Comparison of ENCODE assay signal across 15 cellular contexts in the genomic region with DNA sequence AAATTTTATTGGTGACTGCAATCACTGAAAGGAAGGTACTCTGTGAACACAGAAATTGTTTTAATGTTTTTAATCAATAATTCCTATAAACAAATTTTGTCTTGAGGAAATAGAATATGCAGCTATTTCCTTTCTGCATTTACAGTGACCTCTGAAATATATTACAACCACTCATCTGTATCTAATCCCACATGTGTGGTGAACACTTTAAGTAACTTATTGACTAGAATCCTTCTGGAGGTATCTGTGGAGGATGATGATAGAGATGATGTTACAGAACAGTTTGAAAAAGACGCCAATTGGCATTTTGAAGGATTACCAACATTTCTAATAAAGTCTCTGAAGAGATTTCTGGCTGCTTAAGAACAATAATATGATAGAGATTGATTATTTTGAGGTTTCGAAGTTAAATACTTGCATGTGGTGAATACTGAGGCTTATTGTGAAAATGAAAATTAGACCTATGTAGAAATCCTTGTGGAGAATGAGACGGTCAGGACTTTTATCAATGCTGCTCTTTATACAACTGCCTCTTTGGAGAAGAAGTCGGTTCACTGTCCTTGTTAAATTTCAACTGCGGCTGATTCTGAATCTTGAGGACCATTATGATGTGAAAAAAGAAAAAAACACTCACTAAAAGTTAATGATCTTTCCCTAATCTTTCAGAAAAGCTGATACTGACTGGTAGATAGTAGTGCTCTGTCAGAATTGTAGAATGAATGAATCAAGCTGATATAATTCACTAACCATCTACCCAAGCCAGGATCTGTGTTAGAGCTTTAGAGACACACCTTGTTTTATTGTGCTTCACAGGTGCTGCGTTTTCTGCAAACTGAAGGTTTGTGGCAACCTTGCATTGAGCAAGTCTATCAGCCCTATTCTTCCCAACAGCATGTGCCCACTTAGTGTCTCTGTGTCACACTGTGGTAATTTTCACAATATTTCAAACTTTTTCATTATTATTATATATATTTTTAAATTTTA.
DNase-seq lines count a peak whose midpoint lies in the region; ATAC-seq, FAIRE-seq and TF ChIP-seq lines count a peak whose summit lies in the region.
"Had no signal": no experiment of that assay in that cellular context is flagged by ENCODE, and none has a peak within 500 bp of the region (broad histone marks: within the 10 kb centered on the region; RNA-seq: fewer than 3 reads in every experiment).

No MANE protein-coding gene starts in this region.

- TF ChIP-seq EP300 in HepG2 (IDR thresholded peaks at IDR 0.05; ENCODE audit: low read depth in 2 of 2, low read length in 2 of 2) (no peak), HepG2 (CRISPR knock-in tag; IDR thresholded peaks at IDR 0.05; ENCODE audit: borderline replicate concordance) (no peak)

- POLR2A ChIA-PET in HepG2 (lab: Yijun Ruan, JAX) = interaction anchor here (1.3 kb wide), 1 partner anchor 96 kb away, joined by 6 read pairs; no protein-coding TSS in a partner anchor

- no TSS peak for BruUV-seq in HepG2 (replicated peaks; lab: Mats Ljungman, UMichigan)

- H3K27me3 ChIP-seq in HepG2 (ENCODE audit: control insufficient read depth in 1 of 2, insufficient read depth in 2 of 2, low read length in 2 of 2) (no peaks in the 10 kb centered on the region), right lobe of liver (no peaks in the 10 kb centered on the region), astrocyte (ENCODE audit: insufficient read depth, low read length) (no peaks in the 10 kb centered on the region)
- H3K27me3 ChIP-seq: body of pancreas, gastrocnemius medialis had no signal

- H3K9me3 ChIP-seq in HepG2 (ENCODE audit: low read length) (no peaks in the 10 kb centered on the region), right lobe of liver (no peaks in the 10 kb centered on the region), astrocyte (ENCODE audit: insufficient read depth, low read depth, low read length) (no peaks in the 10 kb centered on the region)
- H3K9me3 ChIP-seq: body of pancreas, gastrocnemius medialis had no signal

- H3K4me2 ChIP-seq in HepG2 (ENCODE audit: low read depth, low read length) = no peak overlapping the region
- H3K4me2 ChIP-seq in astrocyte (ENCODE audit: low read length) = no peak overlapping the region

- intact Hi-C loops in HepG2 (cut with micrococcal nuclease; ENCODE audit: unreplicated experiment) (loop anchor here (1.0 to 2.0 kb wide), 4 partner anchors 13 to 202 kb away; no protein-coding TSS in a partner anchor), right lobe of liver (cut with DNase I) (no loop called here)

- ATAC-seq in HepG2 (no peak), right lobe of liver (no peak), naive B cell (ENCODE audit: low read depth in 2 of 2) (no peak), GM18873 (IDR thresholded peaks at IDR 0.05; ENCODE audit: low FRiP score, unreplicated experiment) (no peak)
- ATAC-seq: body of pancreas, gastrocnemius medialis had no signal

- CTCF ChIA-PET in HepG2 (lab: Yijun Ruan, JAX; ENCODE audit: low intra/inter-chr PET ratio, low total read pairs) = interaction anchor here (1.6 kb wide), 1 partner anchor 37 kb away, joined by 4 read pairs; no protein-coding TSS in a partner anchor

- WGBS in HepG2 (ENCODE audit: low lambda C conversion rate) = 80% methylated on average over 6 of the region's 6 CpGs
- WGBS in right lobe of liver (ENCODE audit: insufficient coverage, low coverage, low lambda C conversion rate, missing lambda C conversion rate) = 80% methylated on average over 4 of the region's 6 CpGs

- H3K27me3 Mint-ChIP-seq in astrocyte (ENCODE audit: low read depth, unreplicated experiment) = no peaks in the 10 kb centered on the region
- H3K27me3 Mint-ChIP-seq in naive B cell = no peaks in the 10 kb centered on the region

- TF ChIP-seq POLR2A in HepG2 (IDR thresholded peaks at IDR 0.05; ENCODE audit: insufficient read depth in 1 of 2, low read depth in 2 of 2, low read length in 2 of 2) = no peak
- TF ChIP-seq POLR2A in right lobe of liver (IDR thresholded peaks at IDR 0.05) = no peak

- DNase-seq in HepG2 (ENCODE audit: low spot score) (no peak), right lobe of liver (no peak), astrocyte (ENCODE audit: low read depth) (no peak), naive B cell (no peak), GOT3 (lab: John Stamatoyannopoulos, UW) (no peak)
- DNase-seq in stimulated activated CD4-positive, alpha-beta T cell treated with anti-CD3 and anti-CD28 coated beads, Interleukin-4, amount 100 ng/mL, for 1 hour = no peak
- DNase-seq in stimulated activated CD4-positive, alpha-beta T cell treated with anti-CD3 and anti-CD28 coated beads, Interleukin-4, amount 100 ng/mL, for 24 hours = no peak
- DNase-seq: activated CD4-positive, alpha-beta T cell treated with anti-CD3 and anti-CD28 coated beads for 48 hours; activated effector memory CD4-positive, alpha-beta T cell treated with Interleukin-2 at 50 U/mL for 16 hours; body of pancreas; effector CD8-positive, alpha-beta T cell; gastrocnemius medialis; MV-4-11 had no signal

- in situ Hi-C loops in HepG2 (cut with HindIII; ENCODE audit: extremely low pct_ligation_motif_present, low pct_unique_long_range_greater_than_20kb) = no loop called here

- H3K9ac ChIP-seq in HepG2 (ENCODE audit: insufficient read depth, low read depth, low read length) (no peak overlapping the region), astrocyte (ENCODE audit: low read length) (no peak overlapping the region)

- no peak overlapping the region for H3K27ac ChIP-seq in HepG2 (ENCODE audit: extremely low read length, insufficient read depth, low read length)
- no peak overlapping the region for H3K27ac ChIP-seq in right lobe of liver
- no peak overlapping the region for H3K27ac ChIP-seq in astrocyte (ENCODE audit: low read depth, low read length)

- no peak overlapping the region for H2AFZ ChIP-seq in HepG2 (ENCODE audit: low read length)
- H2AFZ ChIP-seq in astrocyte (ENCODE audit: low read depth, low read length) = no peak overlapping the region

- H3K9me3 Mint-ChIP-seq in astrocyte (ENCODE audit: unreplicated experiment) (peaks cover 2% of the 10 kb centered on the region), naive B cell (peaks cover 0 to 4% (median 0%) of the 10 kb centered on the region in 7 donors)

- TF ChIP-seq CTCF in HepG2 (CRISPR knock-in tag; IDR thresholded peaks at IDR 0.05) = no peak
- TF ChIP-seq CTCF in right lobe of liver (IDR thresholded peaks at IDR 0.05) = no peak
- TF ChIP-seq CTCF in astrocyte (IDR thresholded peaks at IDR 0.05; ENCODE audit: insufficient read depth, low read depth, low read length) = no peak

- FAIRE-seq in HepG2 (lab: Jason Lieb, UNC) (peak; percentile 56), astrocyte (lab: Jason Lieb, UNC) (peak; percentile 23)
- FAIRE-seq: GM12891 had no signal

- peaks cover 23% of the 10 kb centered on the region for H3K4me1 Mint-ChIP-seq in astrocyte (ENCODE audit: low read depth, unreplicated experiment)
- peaks cover 22 to 29% (median 27%) of the 10 kb centered on the region in 3 donors for H3K4me1 Mint-ChIP-seq in naive B cell

- H3K4me3 Mint-ChIP-seq in astrocyte (ENCODE audit: unreplicated experiment) (no peak overlapping the region), naive B cell (peak overlapping the region in 4 of 8 donors; percentile 16 to 64 (median 46))

- H3K4me3 ChIP-seq in HepG2 (replicated peaks in 1 of 3; ENCODE audit: insufficient read depth in 1 of 3, low read depth in 2 of 3, low read length in 3 of 3) = no peak overlapping the region
- H3K4me3 ChIP-seq in right lobe of liver = no peak overlapping the region
- H3K4me3 ChIP-seq in astrocyte (ENCODE audit: insufficient read depth, low read depth, low read length) = no peak overlapping the region
- H3K4me3 ChIP-seq: body of pancreas, gastrocnemius medialis had no signal

- H3K36me3 Mint-ChIP-seq in astrocyte (ENCODE audit: low read depth, unreplicated experiment) = no peaks in the 10 kb centered on the region
- no peaks in the 10 kb centered on the region for H3K36me3 Mint-ChIP-seq in naive B cell

- no peaks in the 10 kb centered on the region for H4K20me1 ChIP-seq in HepG2 (ENCODE audit: insufficient read depth, low read length)
- H4K20me1 ChIP-seq in astrocyte (ENCODE audit: insufficient read depth, low read length) = no peaks in the 10 kb centered on the region

- H3K4me1 ChIP-seq in HepG2 (ENCODE audit: insufficient read depth, low read length) (peaks cover 42% of the 10 kb centered on the region), right lobe of liver (peaks cover 0 to 24% (median 10%) of the 10 kb centered on the region in 4 donors), astrocyte (ENCODE audit: insufficient read depth, low read length) (peaks cover 4% of the 10 kb centered on the region)

- no peaks in the 10 kb centered on the region for H3K36me3 ChIP-seq in HepG2 (replicated peaks in 1 of 2; ENCODE audit: control insufficient read depth in 1 of 2, insufficient read depth in 2 of 2, low read length in 2 of 2)
- no peaks in the 10 kb centered on the region for H3K36me3 ChIP-seq in right lobe of liver
- H3K36me3 ChIP-seq in astrocyte (ENCODE audit: insufficient read depth, low read length) = no peaks in the 10 kb centered on the region
- H3K36me3 ChIP-seq: gastrocnemius medialis had no signal

- H3K27ac Mint-ChIP-seq in astrocyte (ENCODE audit: unreplicated experiment) = peak overlapping the region; percentile 28
- peak overlapping the region; percentile 33 to 94 (median 56) for H3K27ac Mint-ChIP-seq in naive B cell

- no peak for TF ChIP-seq RAD21 in HepG2 (CRISPR knock-in tag; IDR thresholded peaks at IDR 0.05)

- H3K79me2 ChIP-seq in HepG2 (ENCODE audit: insufficient read depth, low read length) (no peaks in the 10 kb centered on the region), astrocyte (ENCODE audit: insufficient read depth, low read length) (no peaks in the 10 kb centered on the region)

TF ChIP-seq in HepG2, 621 proteins besides CTCF, POLR2A, EP300 and RAD21 (continues in another document):
- TF ChIP-seq, protein P1, sequence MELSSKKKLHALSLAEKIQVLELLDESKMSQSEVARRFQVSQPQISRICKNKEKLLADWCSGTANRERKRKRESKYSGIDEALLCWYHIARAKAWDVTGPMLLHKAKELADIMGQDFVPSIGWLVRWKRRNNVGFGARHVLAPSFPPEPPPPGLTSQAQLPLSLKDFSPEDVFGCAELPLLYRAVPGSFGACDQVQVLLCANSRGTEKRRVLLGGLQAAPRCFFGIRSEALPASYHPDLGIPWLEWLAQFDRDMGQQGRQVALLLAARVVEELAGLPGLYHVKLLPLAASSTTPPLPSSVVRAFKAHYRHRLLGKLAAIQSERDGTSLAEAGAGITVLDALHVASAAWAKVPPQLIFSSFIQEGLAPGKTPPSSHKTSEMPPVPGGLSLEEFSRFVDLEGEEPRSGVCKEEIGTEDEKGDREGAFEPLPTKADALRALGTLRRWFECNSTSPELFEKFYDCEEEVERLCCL (CRISPR knock-in tag; IDR thresholded peaks at IDR 0.05; ENCODE audit: borderline replicate concordance) = no peak
